In the genomic region with DNA sequence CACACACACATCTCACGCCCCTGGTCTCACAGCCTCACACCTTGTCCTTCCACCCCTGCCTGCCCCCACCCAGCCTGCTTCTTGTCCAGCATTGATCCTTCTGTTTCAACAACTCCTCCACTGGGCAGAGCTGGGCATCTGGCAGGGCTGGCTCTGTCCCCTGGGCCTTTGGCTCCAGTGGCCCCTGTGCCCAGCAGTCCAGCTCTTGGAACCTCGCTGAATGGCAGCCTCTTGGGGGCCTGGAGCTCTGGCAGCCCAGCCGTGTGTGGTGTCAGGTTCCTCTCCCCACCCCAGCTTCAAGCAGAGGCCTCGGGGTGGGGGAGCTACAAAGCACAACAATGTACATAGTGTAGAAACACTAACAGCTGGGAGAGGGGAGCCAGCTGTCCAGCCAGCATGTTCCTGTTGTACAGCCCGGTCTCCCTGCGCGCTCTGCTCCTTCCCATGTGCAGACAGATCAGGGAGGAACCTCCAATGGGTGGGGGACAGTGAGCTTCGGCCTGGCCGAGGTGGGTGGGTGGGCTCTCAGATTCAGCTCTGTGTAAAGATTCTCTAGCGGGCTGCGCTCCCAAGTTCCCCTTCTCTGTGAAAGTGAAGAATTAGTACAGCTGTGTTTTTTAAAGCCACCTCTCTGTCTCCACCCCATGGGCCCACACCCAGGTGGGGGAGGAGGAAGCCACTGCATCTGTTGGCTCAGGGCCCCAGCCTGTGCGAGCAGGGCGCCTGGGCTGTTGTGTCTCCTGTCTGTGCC, we compare ENCODE assay signal across 8 cellular contexts. TPM values are rescaled to one million over a fixed set of nuclear protein-coding genes. Genes with fewer than 3 reads are reported as not detected.
DNase-seq lines count a peak whose midpoint lies in the region; ATAC-seq, FAIRE-seq and TF ChIP-seq lines count a peak whose summit lies in the region.

No MANE protein-coding gene starts in this region.

- TF ChIP-seq POLR2A in HCT116 (IDR thresholded peaks at IDR 0.05; ENCODE audit: borderline replicate concordance, extremely low read depth, insufficient read depth, insufficient read length), result no peak
- no peak for TF ChIP-seq POLR2A in esophagus muscularis mucosa (IDR thresholded peaks at IDR 0.05; ENCODE audit: low read depth)

- DNase-seq in COLO668 (lab: John Stamatoyannopoulos, UW; ENCODE audit: unreplicated experiment), result peak; percentile 43
- DNase-seq in HCT116 (ENCODE audit: low read depth, low spot score), result no peak
- DNase-seq in SK-N-MC (ENCODE audit: low read depth, low spot score), result no peak
- DNase-seq in esophagus muscularis mucosa (ENCODE audit: extremely low spot score), result no peak
- DNase-seq in nucleus accumbens (lab: John Stamatoyannopoulos, UW), result peak in 47 of 56 donors; percentile 8 to 83 (median 56)
- no peak for DNase-seq in D721Med (ENCODE audit: insufficient read length, low spot score)

- POLR2A ChIA-PET in HCT116 (lab: Charles Lee), result no interaction called here

- H3K79me2 ChIP-seq in HCT116 (ENCODE audit: insufficient read depth, low read length), result no peaks in the 10 kb centered on the region

- no peaks in the 10 kb centered on the region for H3K27me3 ChIP-seq in HCT116 (ENCODE audit: insufficient read depth, low read length)
- no peaks in the 10 kb centered on the region for H3K27me3 ChIP-seq in esophagus muscularis mucosa

- TF ChIP-seq CTCF in HCT116 (IDR thresholded peaks at IDR 0.05 in 2 of 3, conservative IDR thresholded peaks at IDR 0.05 in 1 of 3; ENCODE audit: borderline replicate concordance in 1 of 3, insufficient read depth in 1 of 3, low read depth in 2 of 3, low read length in 2 of 3), result no peak
- TF ChIP-seq CTCF in esophagus muscularis mucosa (IDR thresholded peaks at IDR 0.05), result no peak
- no peak for TF ChIP-seq CTCF in D721Med (IDR thresholded peaks at IDR 0.05; ENCODE audit: insufficient read depth, missing control alignments)

- no peak overlapping the region for H2AFZ ChIP-seq in HCT116 (ENCODE audit: low read depth, low read length, poor library complexity, severe bottlenecking)

- BruUV-seq in HCT116 (replicated peaks; lab: Mats Ljungman, UMichigan), result TSS peak; percentile 19

- H3K4me3 ChIP-seq in HCT116 (replicated peaks in 1 of 2; ENCODE audit: low read depth in 1 of 2, low read length in 2 of 2), result no peak overlapping the region
- H3K4me3 ChIP-seq in SK-N-MC, result no peak overlapping the region
- peak overlapping the region; percentile 14 to 38 (median 26) for H3K4me3 ChIP-seq in esophagus muscularis mucosa

- TF ChIP-seq EP300 in esophagus muscularis mucosa (IDR thresholded peaks at IDR 0.05), result no peak

- no peak overlapping the region for H3K9ac ChIP-seq in HCT116 (ENCODE audit: low read length)
- no peak overlapping the region for H3K9ac ChIP-seq in SK-N-MC (ENCODE audit: insufficient read length)

- WGBS in esophagus muscularis mucosa, result 34% methylated on average over 10 of the region's 13 CpGs

- H3K27ac ChIP-seq in HCT116 (ENCODE audit: low read depth, low read length), result no peak overlapping the region
- H3K27ac ChIP-seq in SK-N-MC, result peak overlapping the region; percentile 36; the same call in 1 of the 2 replicates
- H3K27ac ChIP-seq in esophagus muscularis mucosa (replicated peaks in 1 of 4), result peak overlapping the region; percentile 77 to 83 (median 80)

- CTCF ChIA-PET in HCT116 (lab: Charles Lee), result no interaction called here

- intact Hi-C loops in HCT116 (cut with micrococcal nuclease) (no loop called here), esophagus muscularis mucosa (cut with DNase I) (no loop called here)

- H3K4me1 ChIP-seq in HCT116 (ENCODE audit: control insufficient read depth in 1 of 2, insufficient read depth in 2 of 2, low read length in 2 of 2) (peaks cover 0 to 11% of the 10 kb centered on the region in 2 experiments; a peak in 1 of 4 replicates), esophagus muscularis mucosa (peaks cover 36 to 45% (median 43%) of the 10 kb centered on the region in 4 donors)

- H3K36me3 ChIP-seq in HCT116 (ENCODE audit: control insufficient read depth in 1 of 2, insufficient read depth in 2 of 2, low read length in 2 of 2), result peaks cover 26 to 30% of the 10 kb centered on the region in 2 experiments; a peak in 3 of 4 replicates
- peaks cover 50% of the 10 kb centered on the region; the same call in 1 of the 2 replicates for H3K36me3 ChIP-seq in SK-N-MC (ENCODE audit: insufficient read depth, low read length)
- H3K36me3 ChIP-seq in esophagus muscularis mucosa, result peaks cover 42 to 48% (median 48%) of the 10 kb centered on the region in 4 donors

- RAD21 ChIA-PET in HCT116 (lab: Charles Lee; ENCODE audit: low non-redundant PET in 1 of 2, low total read pairs in 2 of 2, uncharacterized antibody in 2 of 2, unreplicated experiment in 2 of 2), result no interaction called here

- ATAC-seq in HCT116, result no peak
- no peak for ATAC-seq in GM19351 (IDR thresholded peaks at IDR 0.05; ENCODE audit: unreplicated experiment)
- ATAC-seq in HG02840 (IDR thresholded peaks at IDR 0.05; ENCODE audit: low FRiP score, unreplicated experiment), result no peak

- FAIRE-seq in D721Med (lab: Jason Lieb, UNC), result no peak

- H3K9me3 ChIP-seq in HCT116 (ENCODE audit: control insufficient read depth in 1 of 2, insufficient read depth in 1 of 2, low read depth in 1 of 2, low read length in 2 of 2), result no peaks in the 10 kb centered on the region
- H3K9me3 ChIP-seq in SK-N-MC (ENCODE audit: low read depth, low read length), result no peaks in the 10 kb centered on the region
- H3K9me3 ChIP-seq in esophagus muscularis mucosa, result no peaks in the 10 kb centered on the region

- TF ChIP-seq RAD21 in HCT116 (IDR thresholded peaks at IDR 0.05; ENCODE audit: low read depth), result no peak

- no peaks in the 10 kb centered on the region for H3K9me2 ChIP-seq in HCT116 (ENCODE audit: insufficient read depth)

- no peaks in the 10 kb centered on the region for H4K20me1 ChIP-seq in HCT116 (ENCODE audit: insufficient read depth)

- H3K4me2 ChIP-seq in HCT116 (ENCODE audit: low read length), result no peak overlapping the region

TF ChIP-seq in HCT116, 20 proteins besides CTCF, POLR2A, EP300 and RAD21 (continues in another document):
- no peak for TF ChIP-seq ZNF274 (IDR thresholded peaks at IDR 0.05; ENCODE audit: low read depth, low read length)
- no peak for TF ChIP-seq EGR1 (IDR thresholded peaks at IDR 0.05; ENCODE audit: low read depth)
- no peak for TF ChIP-seq ELF1 (IDR thresholded peaks at IDR 0.05; ENCODE audit: borderline replicate concordance, low read depth)
- TF ChIP-seq, protein P1, sequence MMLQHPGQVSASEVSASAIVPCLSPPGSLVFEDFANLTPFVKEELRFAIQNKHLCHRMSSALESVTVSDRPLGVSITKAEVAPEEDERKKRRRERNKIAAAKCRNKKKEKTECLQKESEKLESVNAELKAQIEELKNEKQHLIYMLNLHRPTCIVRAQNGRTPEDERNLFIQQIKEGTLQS (IDR thresholded peaks at IDR 0.05), result no peak
- TF ChIP-seq MAX (IDR thresholded peaks at IDR 0.05), result no peak
- TF ChIP-seq ZBTB33 (IDR thresholded peaks at IDR 0.05; ENCODE audit: extremely low read depth, insufficient replicate concordance, low read length), result no peak
- TF ChIP-seq FOSL1 (IDR thresholded peaks at IDR 0.05; ENCODE audit: low read depth), result no peak
- TF ChIP-seq TCF7L2 (IDR thresholded peaks at IDR 0.05; ENCODE audit: borderline replicate concordance, extremely low read depth, insufficient read depth, insufficient read length), result no peak
- TF ChIP-seq, protein P2, sequence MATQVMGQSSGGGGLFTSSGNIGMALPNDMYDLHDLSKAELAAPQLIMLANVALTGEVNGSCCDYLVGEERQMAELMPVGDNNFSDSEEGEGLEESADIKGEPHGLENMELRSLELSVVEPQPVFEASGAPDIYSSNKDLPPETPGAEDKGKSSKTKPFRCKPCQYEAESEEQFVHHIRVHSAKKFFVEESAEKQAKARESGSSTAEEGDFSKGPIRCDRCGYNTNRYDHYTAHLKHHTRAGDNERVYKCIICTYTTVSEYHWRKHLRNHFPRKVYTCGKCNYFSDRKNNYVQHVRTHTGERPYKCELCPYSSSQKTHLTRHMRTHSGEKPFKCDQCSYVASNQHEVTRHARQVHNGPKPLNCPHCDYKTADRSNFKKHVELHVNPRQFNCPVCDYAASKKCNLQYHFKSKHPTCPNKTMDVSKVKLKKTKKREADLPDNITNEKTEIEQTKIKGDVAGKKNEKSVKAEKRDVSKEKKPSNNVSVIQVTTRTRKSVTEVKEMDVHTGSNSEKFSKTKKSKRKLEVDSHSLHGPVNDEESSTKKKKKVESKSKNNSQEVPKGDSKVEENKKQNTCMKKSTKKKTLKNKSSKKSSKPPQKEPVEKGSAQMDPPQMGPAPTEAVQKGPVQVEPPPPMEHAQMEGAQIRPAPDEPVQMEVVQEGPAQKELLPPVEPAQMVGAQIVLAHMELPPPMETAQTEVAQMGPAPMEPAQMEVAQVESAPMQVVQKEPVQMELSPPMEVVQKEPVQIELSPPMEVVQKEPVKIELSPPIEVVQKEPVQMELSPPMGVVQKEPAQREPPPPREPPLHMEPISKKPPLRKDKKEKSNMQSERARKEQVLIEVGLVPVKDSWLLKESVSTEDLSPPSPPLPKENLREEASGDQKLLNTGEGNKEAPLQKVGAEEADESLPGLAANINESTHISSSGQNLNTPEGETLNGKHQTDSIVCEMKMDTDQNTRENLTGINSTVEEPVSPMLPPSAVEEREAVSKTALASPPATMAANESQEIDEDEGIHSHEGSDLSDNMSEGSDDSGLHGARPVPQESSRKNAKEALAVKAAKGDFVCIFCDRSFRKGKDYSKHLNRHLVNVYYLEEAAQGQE (IDR thresholded peaks at IDR 0.05; ENCODE audit: low read depth), result no peak
- TF ChIP-seq JUND (IDR thresholded peaks at IDR 0.05), result no peak

RNA-seq across cellular contexts. Expression of gene ZMIZ2, which starts 19.4 kb away (rescaled TPM):
- total RNA-seq in HCT116 (2021; ENCODE audit: unreplicated experiment) (91.3 TPM), esophagus muscularis mucosa (10 to 100 TPM; 12.4 to 36.0 (median 28.4) TPM)
- polyA plus RNA-seq in HCT116 (2012), result 60.1 and 62.7 TPM in 2 replicates

RNA-seq across cellular contexts. Expression of gene PPIA, which starts 28.4 kb away (rescaled TPM):
- 2,836 TPM for total RNA-seq in HCT116 (2021; ENCODE audit: unreplicated experiment)
- 2,295 and 3,307 TPM in 2 replicates for polyA plus RNA-seq in HCT116 (2012)
- 1,000 to 10,000 TPM; 1,223 to 1,666 (median 1,462) TPM for total RNA-seq in esophagus muscularis mucosa

Comparison
In these comparisons a context has a peak if more than half of its experiments do, and no peak if none do; other contexts are left out.
1. DNase-seq: peak in COLO668 (single experiment) and nucleus accumbens (47 of 56); none in HCT116 (single experiment), SK-N-MC (single experiment), esophagus muscularis mucosa (single experiment) and D721Med (single experiment).
2. H3K4me3 ChIP-seq: peak in esophagus muscularis mucosa (4 of 4); none in HCT116 (0 of 2) and SK-N-MC (single experiment).